In the genomic region with DNA sequence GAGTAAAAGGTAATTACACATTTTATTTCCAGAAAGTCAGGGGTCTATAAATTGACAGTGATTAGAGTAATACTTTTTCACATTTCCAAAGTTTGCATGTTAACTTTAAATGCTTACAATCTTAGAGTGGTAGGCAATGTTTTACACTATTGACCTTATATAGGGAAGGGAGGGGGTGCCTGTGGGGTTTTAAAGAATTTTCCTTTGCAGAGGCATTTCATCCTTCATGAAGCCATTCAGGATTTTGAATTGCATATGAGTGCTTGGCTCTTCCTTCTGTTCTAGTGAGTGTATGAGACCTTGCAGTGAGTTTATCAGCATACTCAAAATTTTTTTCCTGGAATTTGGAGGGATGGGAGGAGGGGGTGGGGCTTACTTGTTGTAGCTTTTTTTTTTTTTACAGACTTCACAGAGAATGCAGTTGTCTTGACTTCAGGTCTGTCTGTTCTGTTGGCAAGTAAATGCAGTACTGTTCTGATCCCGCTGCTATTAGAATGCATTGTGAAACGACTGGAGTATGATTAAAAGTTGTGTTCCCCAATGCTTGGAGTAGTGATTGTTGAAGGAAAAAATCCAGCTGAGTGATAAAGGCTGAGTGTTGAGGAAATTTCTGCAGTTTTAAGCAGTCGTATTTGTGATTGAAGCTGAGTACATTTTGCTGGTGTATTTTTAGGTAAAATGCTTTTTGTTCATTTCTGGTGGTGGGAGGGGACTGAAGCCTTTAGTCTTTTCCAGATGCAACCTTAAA, we compare ENCODE assay signal across 8 cellular contexts. TPM values are rescaled to one million over a fixed set of nuclear protein-coding genes. Genes with fewer than 3 reads are reported as not detected.
DNase-seq lines count a peak whose midpoint lies in the region; ATAC-seq and TF ChIP-seq lines count a peak whose summit lies in the region.

No MANE protein-coding gene starts in this region.

- peak overlapping the region; percentile 67 to 93 (median 81) for H3K4me3 ChIP-seq in spleen

- intact Hi-C loops in spleen (cut with DNase I; ENCODE audit: low total_unique reads): no loop called here

- 0 to 3% (median 1%) methylated on average over 3 of the region's 3 CpGs for WGBS in spleen, 5 donors

- H3K9me3 ChIP-seq in spleen: no peaks in the 10 kb centered on the region

- H3K27ac ChIP-seq in spleen: peak overlapping the region; percentile 49 to 100 (median 98)

- H3K27ac Mint-ChIP-seq in glutamatergic neuron (ENCODE audit: unreplicated experiment): peak overlapping the region; percentile 84

- TF ChIP-seq CTCF in glutamatergic neuron (IDR thresholded peaks at IDR 0.05; ENCODE audit: partially characterized antibody, unreplicated experiment) (no peak), spleen (IDR thresholded peaks at IDR 0.05 in 8 of 11, conservative IDR thresholded peaks at IDR 0.05 in 3 of 11) (no peak)

- peaks cover 23% of the 10 kb centered on the region for H3K4me1 Mint-ChIP-seq in glutamatergic neuron (ENCODE audit: low read depth, unreplicated experiment)

- H3K36me3 Mint-ChIP-seq in glutamatergic neuron (ENCODE audit: unreplicated experiment): peaks cover 30% of the 10 kb centered on the region

- peak in 1 of 3 donors; percentile 60 for TF ChIP-seq POLR2A in spleen (IDR thresholded peaks at IDR 0.05)

- H3K27me3 ChIP-seq in spleen (replicated peaks in 1 of 7): no peaks in the 10 kb centered on the region

- peaks cover 45% of the 10 kb centered on the region for H3K9me3 Mint-ChIP-seq in glutamatergic neuron (ENCODE audit: unreplicated experiment)

- H3K4me3 Mint-ChIP-seq in glutamatergic neuron (ENCODE audit: unreplicated experiment): no peak overlapping the region

- no peak for ATAC-seq in HG02678 (IDR thresholded peaks at IDR 0.05; ENCODE audit: unreplicated experiment)
- no peak for ATAC-seq in HG03025 (IDR thresholded peaks at IDR 0.05; ENCODE audit: low FRiP score, unreplicated experiment)

- DNase-seq in NOMO-1 treated with DMSO at 0.1 percent for 48 hours (lab: John Stamatoyannopoulos, UW; ENCODE audit: unreplicated experiment) (peak; percentile 22), NOMO-1 (lab: John Stamatoyannopoulos, UW; ENCODE audit: unreplicated experiment in 2 of 2) (no peak), SW480 (ENCODE audit: low spot score) (peak; percentile 53), glutamatergic neuron (no peak), spleen (no peak), SW 1271 (lab: John Stamatoyannopoulos, UW) (no peak)

- H3K27me3 Mint-ChIP-seq in glutamatergic neuron (ENCODE audit: unreplicated experiment): peaks cover 24% of the 10 kb centered on the region

- H3K4me1 ChIP-seq in spleen: peaks cover 34 to 71% (median 49%) of the 10 kb centered on the region in 6 donors

- H3K36me3 ChIP-seq in spleen: peaks cover 0 to 62% (median 52%) of the 10 kb centered on the region in 6 donors

RNA-seq across cellular contexts. Expression of gene MALAT1, which starts 5.3 kb away (rescaled TPM):
- 18,218 TPM for total RNA-seq in glutamatergic neuron (ENCODE audit: unreplicated experiment)
- over 10,000 TPM; 10,088 to 24,490 (median 13,598) TPM for total RNA-seq in spleen
- 100 to 1,000 TPM; 111 to 793 (median 171) TPM for polyA plus RNA-seq in spleen

RNA-seq across cellular contexts. Expression of gene SCYL1, which starts 20.8 kb away (rescaled TPM):
- 80.0 TPM for total RNA-seq in glutamatergic neuron (ENCODE audit: unreplicated experiment)
- total RNA-seq in spleen: 100 to 1,000 TPM in 2 of 7 donors, 10 to 100 TPM in 5; 64.7 to 125 (median 77.4) TPM
- polyA plus RNA-seq in spleen: 10 to 100 TPM; 52.4 to 70.6 (median 60.7) TPM

RNA-seq across cellular contexts. Expression of gene LTBP3, which starts 54.1 kb away (rescaled TPM):
- total RNA-seq in glutamatergic neuron (ENCODE audit: unreplicated experiment) (2.5 TPM), spleen (100 to 1,000 TPM in 2 of 7 donors, 10 to 100 TPM in 5; 81.6 to 137 (median 95.8) TPM)
- 10 to 100 TPM; 20.6 to 57.0 (median 27.6) TPM for polyA plus RNA-seq in spleen

Comparison
In these comparisons a context has a peak if more than half of its experiments do, and no peak if none do; other contexts are left out.
1. DNase-seq: peak in NOMO-1 treated with DMSO at 0.1 percent for 48 hours (single experiment) and SW480 (single experiment); none in NOMO-1 (0 of 2), glutamatergic neuron (single experiment), spleen (single experiment) and SW 1271 (0 of 2).
2. RNA of gene LTBP3, which starts 54.1 kb away (total RNA-seq): 81.6 to 137 TPM in spleen; 2.5 TPM in glutamatergic neuron (single experiment); every median in the first group is over 10 times any median in the second.